In the genomic region with DNA sequence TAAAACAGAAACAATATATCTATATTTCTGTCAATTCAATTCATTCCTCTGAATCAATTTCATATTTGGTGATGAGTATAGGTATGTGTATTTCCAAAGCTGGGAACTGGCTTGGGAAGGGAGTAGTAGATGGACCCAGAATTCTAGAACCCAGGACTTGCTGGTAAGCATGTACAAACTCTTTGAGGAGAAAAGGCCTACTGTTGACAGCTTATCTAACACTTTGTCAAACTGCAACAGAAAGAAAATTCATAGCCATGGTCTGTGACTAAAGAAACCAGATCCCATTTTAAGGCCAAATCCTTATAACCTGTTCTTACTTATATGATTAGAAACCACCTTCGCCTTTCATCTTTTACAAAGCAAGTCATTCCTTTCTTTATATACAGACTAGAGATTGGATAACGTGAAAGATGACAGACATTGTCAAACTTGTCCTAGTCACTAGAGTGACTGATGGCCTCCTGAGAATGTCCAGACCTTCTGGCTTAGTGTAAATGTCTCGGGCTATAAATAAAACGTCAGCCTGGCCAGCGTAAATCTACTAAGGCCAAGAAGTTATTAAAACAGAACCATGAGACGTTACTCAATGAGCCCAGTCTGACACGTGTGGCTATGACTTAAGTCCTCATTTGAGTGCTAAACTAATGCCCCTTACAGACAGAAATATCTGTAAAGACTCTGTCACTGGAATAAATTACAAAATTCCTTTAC, we compare ENCODE assay signal across 20 cellular contexts.
A peak's percentile ranks its signal among the peaks of the same experiment; 100 is the strongest.
DNase-seq lines count a peak whose midpoint lies in the region; ATAC-seq and TF ChIP-seq lines count a peak whose summit lies in the region.
"Had no signal": no experiment of that assay in that cellular context is flagged by ENCODE, and none has a peak within 500 bp of the region (broad histone marks: within the 10 kb centered on the region; RNA-seq: fewer than 3 reads in every experiment).

No MANE protein-coding gene starts in this region.

- peaks cover 6% of the 10 kb centered on the region for H3K4me1 ChIP-seq in BE2C
- peaks cover 0 to 7% of the 10 kb centered on the region in 2 donors for H3K4me1 ChIP-seq in ascending aorta
- peaks cover 20% of the 10 kb centered on the region for H3K4me1 ChIP-seq in psoas muscle
- H3K4me1 ChIP-seq in naive thymus-derived CD4-positive, alpha-beta T cell (ENCODE audit: control insufficient read depth in 2 of 2, insufficient read depth in 2 of 2, low read length in 2 of 2), result no peaks in the 10 kb centered on the region
- H3K4me1 ChIP-seq: BLaER1 had no signal

- peak; percentile 25 for DNase-seq in BE2C
- DNase-seq in ascending aorta (ENCODE audit: low spot score in 2 of 2), result peak in 1 of 2 donors; percentile 66
- no peak for DNase-seq in left cardiac atrium
- no peak for DNase-seq in psoas muscle
- no peak for DNase-seq in GM13976 (ENCODE audit: low spot score)
- no peak for DNase-seq in naive thymus-derived CD4-positive, alpha-beta T cell
- DNase-seq in NOMO-1 (lab: John Stamatoyannopoulos, UW; ENCODE audit: unreplicated experiment in 2 of 2), result no peak
- no peak for DNase-seq in NCI-H2227 (lab: John Stamatoyannopoulos, UW; ENCODE audit: unreplicated experiment)
- DNase-seq: CD4-positive, alpha-beta memory T cell; DMS153; GF-D8; KBM-7; NCI-H1105 treated with DMSO at 0.1 percent for 48 hours; NCI-H1694 treated with DMSO at 0.1 percent for 48 hours; NCI-H510A treated with DMSO at 0.1 percent for 48 hours; NCI-H774; OCI-M1; SHP77 treated with DMSO at 0.1 percent for 48 hours had no signal

- H3K27ac ChIP-seq in ascending aorta (peak overlapping the region; percentile 53 to 62), psoas muscle (peak overlapping the region; percentile 73)
- no peak overlapping the region for H3K27ac ChIP-seq in naive thymus-derived CD4-positive, alpha-beta T cell (ENCODE audit: low read depth, low read length)
- H3K27ac ChIP-seq: BLaER1 had no signal

- peaks cover 0 to 18% (median 0%) of the 10 kb centered on the region in 5 donors for H3K27me3 Mint-ChIP-seq in naive thymus-derived CD4-positive, alpha-beta T cell

- WGBS in psoas muscle, 3 donors, result 21 to 28% (median 23%) methylated on average over 7 of the region's 7 CpGs

- POLR2A ChIA-PET in naive thymus-derived CD4-positive, alpha-beta T cell (lab: Charles Lee), result no interaction called here

- H3K4me3 Mint-ChIP-seq in naive thymus-derived CD4-positive, alpha-beta T cell, result no peak overlapping the region
- H3K4me3 Mint-ChIP-seq: CD4-positive, alpha-beta memory T cell had no signal

- no peak for TF ChIP-seq CTCF in BE2C (IDR thresholded peaks at IDR 0.05; ENCODE audit: low read depth, low read length)
- TF ChIP-seq CTCF in ascending aorta (IDR thresholded peaks at IDR 0.05), result no peak
- no peak for TF ChIP-seq CTCF in psoas muscle (IDR thresholded peaks at IDR 0.05)
- no peak for TF ChIP-seq CTCF in GM13976 (IDR thresholded peaks at IDR 0.05; ENCODE audit: borderline replicate concordance, control extremely low read depth, extremely low read depth, insufficient read depth, missing control alignments)

- H3K4me3 ChIP-seq in BE2C (ENCODE audit: low read depth, low read length), result no peak overlapping the region
- H3K4me3 ChIP-seq in ascending aorta, result no peak overlapping the region
- no peak overlapping the region for H3K4me3 ChIP-seq in psoas muscle
- no peak overlapping the region for H3K4me3 ChIP-seq in naive thymus-derived CD4-positive, alpha-beta T cell (ENCODE audit: low read length)
- H3K4me3 ChIP-seq: BLaER1, GM12878 had no signal

- peaks cover 0 to 6% (median 0%) of the 10 kb centered on the region in 5 donors for H3K36me3 Mint-ChIP-seq in naive thymus-derived CD4-positive, alpha-beta T cell
- H3K36me3 Mint-ChIP-seq: CD4-positive, alpha-beta memory T cell had no signal

- H3K27me3 ChIP-seq in BE2C (no peaks in the 10 kb centered on the region), ascending aorta (no peaks in the 10 kb centered on the region), psoas muscle (ENCODE audit: insufficient read depth in 3 of 3, low read length in 2 of 3) (no peaks in the 10 kb centered on the region)
- no peaks in the 10 kb centered on the region for H3K27me3 ChIP-seq in naive thymus-derived CD4-positive, alpha-beta T cell (ENCODE audit: control insufficient read depth in 2 of 2, insufficient read depth in 2 of 2, low read length in 2 of 2)
- H3K27me3 ChIP-seq: BLaER1 had no signal

- peak; percentile 78 to 83 for ATAC-seq in left cardiac atrium
- ATAC-seq in psoas muscle, result peak; percentile 97 to 100 (median 100)
- no peak for ATAC-seq in naive thymus-derived CD4-positive, alpha-beta T cell
- ATAC-seq: GM12878 had no signal

- H3K4me1 Mint-ChIP-seq in naive thymus-derived CD4-positive, alpha-beta T cell, result peaks cover 0 to 3% (median 0%) of the 10 kb centered on the region in 7 donors
- H3K4me1 Mint-ChIP-seq: CD4-positive, alpha-beta memory T cell had no signal

- CTCF ChIA-PET in naive thymus-derived CD4-positive, alpha-beta T cell (lab: Charles Lee), result no interaction called here

- no peak overlapping the region for H3K27ac Mint-ChIP-seq in naive thymus-derived CD4-positive, alpha-beta T cell
- H3K27ac Mint-ChIP-seq: CD4-positive, alpha-beta memory T cell had no signal

- intact Hi-C loops in ascending aorta (cut with DNase I), result no loop called here
- intact Hi-C loops in left cardiac atrium (cut with DNase I), result no loop called here
- intact Hi-C loops in psoas muscle (cut with DNase I), result no loop called here
- intact Hi-C loops in naive thymus-derived CD4-positive, alpha-beta T cell (cut with micrococcal nuclease), result no loop called here

- H3K9me3 Mint-ChIP-seq in naive thymus-derived CD4-positive, alpha-beta T cell, result peaks cover 0 to 10% (median 4%) of the 10 kb centered on the region in 11 donors

- H3K9me3 ChIP-seq in BE2C (no peaks in the 10 kb centered on the region), ascending aorta (peaks cover 0 to 11% of the 10 kb centered on the region in 2 donors), psoas muscle (no peaks in the 10 kb centered on the region)
- no peaks in the 10 kb centered on the region for H3K9me3 ChIP-seq in naive thymus-derived CD4-positive, alpha-beta T cell (ENCODE audit: control insufficient read depth in 2 of 3, low read length in 3 of 3)

- in situ Hi-C loops in GM13976 (cut with MboI; ENCODE audit: low sequenced_read_pairs, unreplicated experiment), result no loop called here

- H3K36me3 ChIP-seq in BE2C, result no peaks in the 10 kb centered on the region
- no peaks in the 10 kb centered on the region for H3K36me3 ChIP-seq in ascending aorta
- no peaks in the 10 kb centered on the region for H3K36me3 ChIP-seq in psoas muscle (ENCODE audit: insufficient read depth in 1 of 2, low read depth in 1 of 2)
- H3K36me3 ChIP-seq in naive thymus-derived CD4-positive, alpha-beta T cell (ENCODE audit: control insufficient read depth in 2 of 3, insufficient read depth in 3 of 3, low read length in 3 of 3), result no peaks in the 10 kb centered on the region
- H3K36me3 ChIP-seq: BLaER1 had no signal
